Comparison of ENCODE assay signal across 19 cellular contexts in the genomic region with DNA sequence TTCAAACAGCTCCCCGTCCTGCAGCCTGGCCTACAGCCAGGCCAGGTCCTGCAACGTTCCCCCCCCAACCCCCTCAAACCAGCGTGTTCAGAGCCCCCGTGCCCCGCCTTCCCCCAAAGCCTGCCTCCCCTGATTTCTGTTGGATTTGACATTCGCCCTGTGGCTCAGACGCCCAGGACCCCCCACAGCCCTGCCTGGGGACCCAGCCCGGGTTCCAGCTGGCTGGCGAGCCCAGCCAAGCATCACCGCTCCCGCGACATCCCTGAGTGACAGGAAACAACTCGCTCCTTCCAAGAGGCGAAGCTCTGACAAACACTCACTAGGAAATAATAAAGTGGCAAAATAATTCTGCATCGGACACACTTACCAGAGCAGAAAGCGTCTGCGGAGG.
"Had no signal": no experiment of that assay in that cellular context is flagged by ENCODE, and none has a peak within 500 bp of the region (broad histone marks: within the 10 kb centered on the region; RNA-seq: fewer than 3 reads in every experiment).

No MANE protein-coding gene starts in this region.

- H3K4me1 Mint-ChIP-seq: stimulated activated naive CD8-positive, alpha-beta T cell treated with anti-CD3 and anti-CD28 coated beads, Interleukin-15, amount 100 ng/mL, for 72 hours had no signal

- H3K9ac ChIP-seq: parathyroid adenoma had no signal

- ATAC-seq: effector memory CD8-positive, alpha-beta T cell; foreskin keratinocyte; left lobe of liver; naive thymus-derived CD4-positive, alpha-beta T cell; psoas muscle; sciatic nerve; stimulated activated memory B cell treated with anti-CD40 and anti-IgM and Interleukin-4, amounts not matched to agents 10 μg/mL and 1 μg/mL and 100 μg/mL, for 72 hours; stimulated activated naive CD8-positive, alpha-beta T cell treated with anti-CD3 and anti-CD28 coated beads, Interleukin-15, amount 100 ng/mL, for 72 hours had no signal

- H3K27ac Mint-ChIP-seq: effector memory CD8-positive, alpha-beta T cell; naive thymus-derived CD4-positive, alpha-beta T cell; stimulated activated memory B cell treated with anti-CD40 and anti-IgM and Interleukin-4, amounts not matched to agents 10 μg/mL and 1 μg/mL and 100 μg/mL, for 72 hours; stimulated activated naive CD8-positive, alpha-beta T cell treated with anti-CD3 and anti-CD28 coated beads, Interleukin-15, amount 100 ng/mL, for 72 hours had no signal

- DNase-seq: caudate nucleus; effector memory CD8-positive, alpha-beta T cell; foreskin keratinocyte; hippocampal formation; mammary epithelial cell; naive thymus-derived CD4-positive, alpha-beta T cell; psoas muscle; retina; spleen; stimulated activated CD4-positive, alpha-beta T cell treated with anti-CD3 and anti-CD28 coated beads, Interleukin-15, amount 100 ng/mL, for 24 hours; stimulated activated CD4-positive, alpha-beta T cell treated with anti-CD3 and anti-CD28 coated beads, Interleukin-1b, Interleukin-23, amount 100 ng/mL, for 48 hours; stimulated activated CD4-positive, alpha-beta T cell treated with anti-CD3 and anti-CD28 coated beads, Interleukin-4, amount 100 ng/mL, for 24 hours; stimulated activated naive CD8-positive, alpha-beta T cell treated with anti-CD3 and anti-CD28 coated beads, Interleukin-15, amount 100 ng/mL, for 72 hours; trophoblast cell had no signal

- H3K4me1 ChIP-seq: foreskin keratinocyte, parathyroid adenoma, psoas muscle, spleen had no signal

- H3K36me3 ChIP-seq: spleen, thoracic aorta had no signal

- H3K4me3 ChIP-seq: psoas muscle, spleen, thoracic aorta had no signal

- H3K4me3 Mint-ChIP-seq: effector memory CD8-positive, alpha-beta T cell; naive thymus-derived CD4-positive, alpha-beta T cell; stimulated activated memory B cell treated with anti-CD40 and anti-IgM and Interleukin-4, amounts not matched to agents 10 μg/mL and 1 μg/mL and 100 μg/mL, for 72 hours; stimulated activated naive CD8-positive, alpha-beta T cell treated with anti-CD3 and anti-CD28 coated beads, Interleukin-15, amount 100 ng/mL, for 72 hours had no signal

- H3K27ac ChIP-seq: foreskin keratinocyte, parathyroid adenoma, psoas muscle, spleen, thoracic aorta had no signal

- H3K36me3 Mint-ChIP-seq: naive thymus-derived CD4-positive, alpha-beta T cell; stimulated activated memory B cell treated with anti-CD40 and anti-IgM and Interleukin-4, amounts not matched to agents 10 μg/mL and 1 μg/mL and 100 μg/mL, for 72 hours had no signal

- H3K9me3 ChIP-seq: psoas muscle, spleen, thoracic aorta had no signal

- H3K9me3 Mint-ChIP-seq: effector memory CD8-positive, alpha-beta T cell; stimulated activated naive CD8-positive, alpha-beta T cell treated with anti-CD3 and anti-CD28 coated beads, Interleukin-15, amount 100 ng/mL, for 72 hours had no signal
